Comparison of ENCODE assay signal across 23 cellular contexts in the genomic region with DNA sequence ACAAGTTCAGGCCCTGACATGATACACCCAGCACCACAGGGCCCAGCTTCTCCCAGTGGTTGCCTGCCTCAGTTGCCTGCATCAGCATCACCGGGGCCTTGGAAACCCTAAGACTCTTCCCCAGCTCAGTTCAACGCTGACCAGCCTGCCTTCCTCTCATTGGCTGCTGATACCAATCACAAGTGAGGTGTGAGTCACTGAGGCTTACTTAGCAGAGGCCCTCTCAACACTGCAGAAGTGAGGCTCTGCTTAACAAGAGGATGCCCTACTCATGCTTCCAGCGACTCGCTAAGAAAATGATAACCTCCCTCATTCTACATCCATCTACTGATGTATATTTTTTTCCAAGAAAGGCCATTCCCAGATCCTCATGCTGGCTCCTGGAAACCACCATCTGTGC.
DNase-seq lines count a peak whose midpoint lies in the region; ATAC-seq and TF ChIP-seq lines count a peak whose summit lies in the region.
"Had no signal": no experiment of that assay in that cellular context is flagged by ENCODE, and none has a peak within 500 bp of the region (broad histone marks: within the 10 kb centered on the region; RNA-seq: fewer than 3 reads in every experiment).

No MANE protein-coding gene starts in this region.

- TF ChIP-seq CTCF in MCF 10A (IDR thresholded peaks at IDR 0.05; ENCODE audit: unreplicated experiment) (no peak), breast epithelium (IDR thresholded peaks at IDR 0.05) (no peak), PC-3 (conservative IDR thresholded peaks at IDR 0.05; ENCODE audit: low read depth, low read length) (no peak), hepatocyte (IDR thresholded peaks at IDR 0.05; ENCODE audit: poor library complexity) (no peak)

- H3K27ac Mint-ChIP-seq in MCF 10A (ENCODE audit: low read depth, unreplicated experiment) = no peak overlapping the region
- H3K27ac Mint-ChIP-seq: brain, IgD-negative memory B cell, natural killer cell had no signal

- DNase-seq in MCF 10A (ENCODE audit: unreplicated experiment) = peak; percentile 23
- no peak for DNase-seq in breast epithelium (ENCODE audit: low spot score in 2 of 2)
- peak; percentile 5 for DNase-seq in PC-3
- peak; percentile 59 for DNase-seq in hepatocyte (ENCODE audit: low spot score)
- no peak for DNase-seq in mucosa of gallbladder (ENCODE audit: low spot score)
- DNase-seq in NCI-H510A treated with DMSO at 0.1 percent for 48 hours (lab: John Stamatoyannopoulos, UW) = no peak
- DNase-seq in NCI-H526 (lab: John Stamatoyannopoulos, UW) = no peak
- DNase-seq: ACHN; activated effector memory CD4-positive, alpha-beta T cell treated with anti-CD3 and anti-CD28 coated beads, Interleukin-2, amount 50 U/mL, for 16 hours; COR-L47; DMS79; HCEC 1CT; natural killer cell; NCI-H1417; NCI-H2081 treated with DMSO at 0.1 percent for 48 hours; NCI-H446 treated with DMSO at 0.1 percent for 48 hours; occipital lobe; SW 1271; tibial artery had no signal

- intact Hi-C loops in MCF 10A (cut with micrococcal nuclease) (no loop called here), breast epithelium (cut with DNase I; ENCODE audit: low total_unique reads) (loop anchor here (2.0 kb wide), 1 partner anchor 29 kb away; no protein-coding TSS in a partner anchor), PC-3 (cut with micrococcal nuclease) (no loop called here)

- no peak overlapping the region for H3K4me3 Mint-ChIP-seq in MCF 10A (ENCODE audit: unreplicated experiment)
- H3K4me3 Mint-ChIP-seq: brain, IgD-negative memory B cell, natural killer cell had no signal

- TF ChIP-seq POLR2A in breast epithelium (IDR thresholded peaks at IDR 0.05) = no peak

- H3K27me3 ChIP-seq in breast epithelium (no peaks in the 10 kb centered on the region), PC-3 (ENCODE audit: low read length) (no peaks in the 10 kb centered on the region), hepatocyte (no peaks in the 10 kb centered on the region)
- H3K27me3 ChIP-seq: tibial artery had no signal

- H3K36me3 Mint-ChIP-seq in MCF 10A (ENCODE audit: insufficient read depth, unreplicated experiment) = no peaks in the 10 kb centered on the region
- H3K36me3 Mint-ChIP-seq: brain, IgD-negative memory B cell, natural killer cell had no signal

- H3K4me3 ChIP-seq in breast epithelium (no peak overlapping the region), PC-3 (ENCODE audit: low read length) (no peak overlapping the region), hepatocyte (no peak overlapping the region)
- H3K4me3 ChIP-seq: skin epidermis, tibial artery had no signal

- no peaks in the 10 kb centered on the region for H4K20me1 ChIP-seq in PC-3 (ENCODE audit: low read length)
- no peaks in the 10 kb centered on the region for H4K20me1 ChIP-seq in hepatocyte (ENCODE audit: insufficient read depth, poor library complexity, severe bottlenecking)

- H3K4me2 ChIP-seq in PC-3 (ENCODE audit: low read length) (no peak overlapping the region), hepatocyte (no peak overlapping the region)

- POLR2A ChIA-PET in MCF 10A (lab: Yijun Ruan, JAX) = no interaction called here
- POLR2A ChIA-PET in PC-3 (lab: Charles Lee; ENCODE audit: unreplicated experiment) = no interaction called here

- H3K4me1 Mint-ChIP-seq in MCF 10A (ENCODE audit: insufficient read depth, unreplicated experiment) = no peaks in the 10 kb centered on the region
- H3K4me1 Mint-ChIP-seq: IgD-negative memory B cell, natural killer cell had no signal

- H3K4me1 ChIP-seq in breast epithelium = no peaks in the 10 kb centered on the region
- H3K4me1 ChIP-seq in PC-3 (ENCODE audit: insufficient read depth, low read length) = no peaks in the 10 kb centered on the region
- H3K4me1 ChIP-seq in hepatocyte (ENCODE audit: insufficient read depth) = peaks cover 6% of the 10 kb centered on the region
- H3K4me1 ChIP-seq: tibial artery had no signal

- WGBS in hepatocyte (ENCODE audit: low lambda C conversion rate, missing lambda C conversion rate) = 73% methylated on average over 4 of the region's 4 CpGs

- H3K36me3 ChIP-seq in breast epithelium (no peaks in the 10 kb centered on the region), PC-3 (ENCODE audit: low read depth, low read length) (no peaks in the 10 kb centered on the region), hepatocyte (replicated peaks; ENCODE audit: insufficient read depth, low read depth) (no peaks in the 10 kb centered on the region)
- H3K36me3 ChIP-seq: tibial artery had no signal

- no peaks in the 10 kb centered on the region for H3K9me3 Mint-ChIP-seq in MCF 10A (ENCODE audit: unreplicated experiment)
- H3K9me3 Mint-ChIP-seq: IgD-negative memory B cell, natural killer cell had no signal

- BruUV-seq in MCF 10A (replicated peaks; lab: Mats Ljungman, UMichigan) = no TSS peak
- BruUV-seq in PC-3 (replicated peaks; lab: Mats Ljungman, UMichigan) = no TSS peak

- no peak overlapping the region for H2AFZ ChIP-seq in PC-3 (ENCODE audit: low read length)
- no peak overlapping the region for H2AFZ ChIP-seq in hepatocyte

- H3K9me2 ChIP-seq in PC-3 (replicated peaks; ENCODE audit: low read length) (no peaks in the 10 kb centered on the region), hepatocyte (replicated peaks; ENCODE audit: insufficient read depth) (no peaks in the 10 kb centered on the region)

- H3K27me3 Mint-ChIP-seq in MCF 10A (ENCODE audit: insufficient read depth, unreplicated experiment) = no peaks in the 10 kb centered on the region

- CTCF ChIA-PET in MCF 10A (lab: Yijun Ruan, JAX) = no interaction called here
- CTCF ChIA-PET in PC-3 (lab: Charles Lee) = no interaction called here

- no peak overlapping the region for H3K9ac ChIP-seq in PC-3 (ENCODE audit: low read length)

- H3K79me2 ChIP-seq in PC-3 (ENCODE audit: low read length) (no peaks in the 10 kb centered on the region), hepatocyte (no peaks in the 10 kb centered on the region)

- H3K27ac ChIP-seq in breast epithelium (no peak overlapping the region), PC-3 (ENCODE audit: low read length) (no peak overlapping the region), hepatocyte (no peak overlapping the region)
- H3K27ac ChIP-seq: skin epidermis, tibial artery had no signal

- no peak for ATAC-seq in PC-3
- ATAC-seq: natural killer cell, Panc1 had no signal

- H3F3A ChIP-seq in PC-3 (ENCODE audit: low read length, unreplicated experiment) = no peaks in the 10 kb centered on the region

- H3K9me3 ChIP-seq in breast epithelium = no peaks in the 10 kb centered on the region
- no peaks in the 10 kb centered on the region for H3K9me3 ChIP-seq in PC-3 (ENCODE audit: low read length)
- no peaks in the 10 kb centered on the region for H3K9me3 ChIP-seq in hepatocyte (ENCODE audit: low read depth)
- H3K9me3 ChIP-seq: tibial artery had no signal

Comparison
In these comparisons a context has a peak if more than half of its experiments do, and no peak if none do; other contexts are left out.
1. DNase-seq: peak in MCF 10A (single experiment), PC-3 (single experiment) and hepatocyte (single experiment); none in breast epithelium (0 of 2), mucosa of gallbladder (single experiment), NCI-H510A treated with DMSO at 0.1 percent for 48 hours (single experiment) and NCI-H526 (0 of 2).